Comparison of ENCODE assay signal across 31 cellular contexts in the genomic region with DNA sequence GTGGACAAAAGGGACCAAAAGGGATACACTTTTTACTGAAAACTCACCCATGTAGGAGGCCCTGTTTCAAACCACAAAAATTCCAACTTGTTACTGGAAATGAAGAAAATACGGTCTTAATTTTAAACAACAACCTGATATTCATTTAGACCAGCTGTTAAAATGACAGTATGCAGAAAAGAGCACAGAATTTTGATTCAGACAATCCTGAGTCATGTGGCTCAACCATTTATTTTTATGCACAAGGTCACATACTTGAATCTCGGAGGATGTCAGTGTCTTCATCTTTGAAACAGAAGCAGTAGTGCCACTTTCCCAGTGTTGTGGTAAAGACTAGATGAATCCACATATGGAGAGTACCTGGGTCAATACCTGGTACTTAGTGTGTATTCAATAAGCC.
DNase-seq lines count a peak whose midpoint lies in the region; ATAC-seq and TF ChIP-seq lines count a peak whose summit lies in the region.
"Had no signal": no experiment of that assay in that cellular context is flagged by ENCODE, and none has a peak within 500 bp of the region (broad histone marks: within the 10 kb centered on the region; RNA-seq: fewer than 3 reads in every experiment).

No MANE protein-coding gene starts in this region.

- 85 to 90% methylated on average over 2 of the region's 2 CpGs for WGBS in ectodermal cell, 2 experiments

- H3K9me3 ChIP-seq in left ventricle myocardium inferior (replicated peaks) (no peaks in the 10 kb centered on the region), ectodermal cell (ENCODE audit: control insufficient read depth, low read length) (no peaks in the 10 kb centered on the region), uterus (no peaks in the 10 kb centered on the region)
- H3K9me3 ChIP-seq: A549, BE2C, MG63, SK-N-SH had no signal

- peaks cover 12% of the 10 kb centered on the region for H3K4me1 ChIP-seq in left ventricle myocardium inferior
- peaks cover 62% of the 10 kb centered on the region for H3K4me1 ChIP-seq in ectodermal cell (ENCODE audit: control insufficient read depth, insufficient read depth, low read length)
- H3K4me1 ChIP-seq in uterus = peaks cover 0 to 3% of the 10 kb centered on the region in 2 donors
- H3K4me1 ChIP-seq: A549 had no signal

- ATAC-seq in left cardiac atrium = no peak
- ATAC-seq: A549; stimulated activated naive CD8-positive, alpha-beta T cell treated with anti-CD3 and anti-CD28 coated beads, Interleukin-15, amount 100 ng/mL, for 72 hours had no signal

- TF ChIP-seq CTCF in left ventricle myocardium inferior (IDR thresholded peaks at IDR 0.05; ENCODE audit: borderline replicate concordance) = no peak
- no peak for TF ChIP-seq CTCF in nephron (IDR thresholded peaks at IDR 0.05; ENCODE audit: unreplicated experiment in 3 of 3)
- TF ChIP-seq CTCF in uterus (IDR thresholded peaks at IDR 0.05) = no peak

- no peaks in the 10 kb centered on the region for H3K27me3 Mint-ChIP-seq in nephron (ENCODE audit: low read depth)
- H3K27me3 Mint-ChIP-seq: activated T-cell treated with anti-CD3 and anti-CD28 coated beads, Interleukin-2, amount 50 U/mL, for 24 hours; stimulated activated naive CD8-positive, alpha-beta T cell treated with anti-CD3 and anti-CD28 coated beads, Interleukin-15, amount 100 ng/mL, for 72 hours had no signal

- H3K4me3 ChIP-seq in left ventricle myocardium inferior = no peak overlapping the region
- H3K4me3 ChIP-seq in ectodermal cell (ENCODE audit: insufficient read depth, low read depth, low read length) = no peak overlapping the region
- H3K4me3 ChIP-seq in uterus = no peak overlapping the region
- H3K4me3 ChIP-seq: A549, MG63, skin epidermis had no signal

- H3K27me3 ChIP-seq in left ventricle myocardium inferior (ENCODE audit: low read depth) (no peaks in the 10 kb centered on the region), ectodermal cell (ENCODE audit: control insufficient read depth, insufficient read depth, low read length, poor library complexity, severe bottlenecking) (no peaks in the 10 kb centered on the region), uterus (no peaks in the 10 kb centered on the region)
- H3K27me3 ChIP-seq: BE2C had no signal

- H3K9me3 Mint-ChIP-seq in nephron = no peaks in the 10 kb centered on the region
- H3K9me3 Mint-ChIP-seq: activated T-cell treated with anti-CD3 and anti-CD28 coated beads, Interleukin-2, amount 50 U/mL, for 24 hours; CD8-positive, alpha-beta memory T cell; memory B cell; stimulated activated naive CD8-positive, alpha-beta T cell treated with anti-CD3 and anti-CD28 coated beads, Interleukin-15, amount 100 ng/mL, for 72 hours had no signal

- peak overlapping the region; percentile 68 to 91 (median 85) for H3K27ac Mint-ChIP-seq in nephron
- H3K27ac Mint-ChIP-seq: activated T-cell treated with anti-CD3 and anti-CD28 coated beads, Interleukin-2, amount 50 U/mL, for 24 hours; CD8-positive, alpha-beta memory T cell; memory B cell had no signal

- no peaks in the 10 kb centered on the region for H3K36me3 ChIP-seq in left ventricle myocardium inferior
- no peaks in the 10 kb centered on the region for H3K36me3 ChIP-seq in ectodermal cell (ENCODE audit: control insufficient read depth, insufficient read depth, low read length)
- H3K36me3 ChIP-seq in uterus = no peaks in the 10 kb centered on the region
- H3K36me3 ChIP-seq: BE2C, MG63 had no signal

- peak in 1 of 2 donors; percentile 11 for TF ChIP-seq POLR2A in uterus (IDR thresholded peaks at IDR 0.05)

- no peaks in the 10 kb centered on the region for H3K36me3 Mint-ChIP-seq in nephron (ENCODE audit: low read depth)
- H3K36me3 Mint-ChIP-seq: CD8-positive, alpha-beta memory T cell; memory B cell had no signal

- peak overlapping the region in 1 of 3 experiments; percentile 45 for H3K4me3 Mint-ChIP-seq in nephron
- H3K4me3 Mint-ChIP-seq: activated T-cell treated with anti-CD3 and anti-CD28 coated beads, Interleukin-2, amount 50 U/mL, for 24 hours; CD8-positive, alpha-beta memory T cell; memory B cell; stimulated activated naive CD8-positive, alpha-beta T cell treated with anti-CD3 and anti-CD28 coated beads, Interleukin-15, amount 100 ng/mL, for 72 hours had no signal

- H3K27ac ChIP-seq in left ventricle myocardium inferior (replicated peaks) (peak overlapping the region; percentile 24), ectodermal cell (ENCODE audit: insufficient read depth, low read depth, low read length, poor library complexity, severe bottlenecking) (peak overlapping the region; percentile 92), uterus (peak overlapping the region; percentile 78 to 79), caudate nucleus (ENCODE audit: low read depth, low read length) (no peak overlapping the region)
- H3K27ac ChIP-seq: A549, epithelial cell of prostate had no signal

- intact Hi-C loops in left ventricle myocardium inferior (cut with micrococcal nuclease) (no loop called here), left cardiac atrium (cut with DNase I) (no loop called here), uterus (cut with DNase I; ENCODE audit: low total_unique reads) (no loop called here)

- peaks cover 46% of the 10 kb centered on the region for H3K4me1 Mint-ChIP-seq in nephron
- H3K4me1 Mint-ChIP-seq: CD8-positive, alpha-beta memory T cell; memory B cell; stimulated activated naive CD8-positive, alpha-beta T cell treated with anti-CD3 and anti-CD28 coated beads, Interleukin-15, amount 100 ng/mL, for 72 hours had no signal

- DNase-seq in left ventricle myocardium inferior (no peak), left cardiac atrium (no peak), uterus (no peak), mesenteric fat pad (ENCODE audit: low spot score) (no peak), NCI-H1105 (lab: John Stamatoyannopoulos, UW) (no peak), caudate nucleus (lab: John Stamatoyannopoulos, UW) (no peak)
- DNase-seq: activated CD4-positive, alpha-beta T cell treated with anti-CD3 and anti-CD28 coated beads for 4 hours; activated CD8-positive, alpha-beta memory T cell treated with anti-CD3 and anti-CD28 coated beads for 24 hours; activated gamma-delta T cell treated with Interleukin-2 at 50 U/mL for 16 hours; activated T-cell treated with anti-CD3 and anti-CD28 coated beads, Interleukin-2, amount 50 U/mL, for 24 hours; BE2C; CD8-positive, alpha-beta memory T cell; cerebellar nuclear complex; foreskin fibroblast; GDM1; KBM-7; kidney glomerular epithelial cell; MG63; NCI-H446; nucleus accumbens; OCI-M1; SK-N-SH; stimulated activated CD8-positive, alpha-beta memory T cell treated with anti-CD3 and anti-CD28 coated beads, Interleukin-4, amount 100 ng/mL, for 48 hours; stimulated activated naive CD8-positive, alpha-beta T cell treated with anti-CD3 and anti-CD28 coated beads, Interleukin-15, amount 100 ng/mL, for 72 hours; T-helper 2 cell had no signal
